In the genomic region with DNA sequence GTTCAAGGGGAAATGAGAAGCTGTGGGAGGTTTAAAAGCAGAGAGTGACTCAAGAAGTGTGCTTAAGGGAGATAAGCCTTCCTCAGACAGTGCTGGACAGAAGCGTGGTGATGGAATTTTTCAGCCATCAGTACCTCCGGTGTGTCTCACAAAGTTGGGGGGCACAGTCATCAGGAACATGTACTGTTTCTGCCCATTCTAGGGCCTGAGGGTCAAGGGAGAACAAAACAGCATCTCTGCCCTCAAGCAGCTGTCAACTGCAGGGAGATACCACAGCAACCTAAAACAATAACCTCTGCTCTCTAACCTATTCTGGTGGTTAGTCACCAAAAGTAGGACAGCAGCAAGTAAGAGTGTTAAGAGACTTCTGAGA, we compare ENCODE assay signal across 1 cellular context.
TF ChIP-seq lines count a peak whose summit lies in the region.

No MANE protein-coding gene starts in this region.

TF ChIP-seq in A549, 52 proteins besides CTCF, POLR2A, EP300 and RAD21 (continued from another document):
- TF ChIP-seq, protein P1, sequence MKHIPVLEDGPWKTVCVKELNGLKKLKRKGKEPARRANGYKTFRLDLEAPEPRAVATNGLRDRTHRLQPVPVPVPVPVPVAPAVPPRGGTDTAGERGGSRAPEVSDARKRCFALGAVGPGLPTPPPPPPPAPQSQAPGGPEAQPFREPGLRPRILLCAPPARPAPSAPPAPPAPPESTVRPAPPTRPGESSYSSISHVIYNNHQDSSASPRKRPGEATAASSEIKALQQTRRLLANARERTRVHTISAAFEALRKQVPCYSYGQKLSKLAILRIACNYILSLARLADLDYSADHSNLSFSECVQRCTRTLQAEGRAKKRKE (CRISPR knock-in tag; IDR thresholded peaks at IDR 0.05; ENCODE audit: low read depth): no peak
- TF ChIP-seq, protein P2, sequence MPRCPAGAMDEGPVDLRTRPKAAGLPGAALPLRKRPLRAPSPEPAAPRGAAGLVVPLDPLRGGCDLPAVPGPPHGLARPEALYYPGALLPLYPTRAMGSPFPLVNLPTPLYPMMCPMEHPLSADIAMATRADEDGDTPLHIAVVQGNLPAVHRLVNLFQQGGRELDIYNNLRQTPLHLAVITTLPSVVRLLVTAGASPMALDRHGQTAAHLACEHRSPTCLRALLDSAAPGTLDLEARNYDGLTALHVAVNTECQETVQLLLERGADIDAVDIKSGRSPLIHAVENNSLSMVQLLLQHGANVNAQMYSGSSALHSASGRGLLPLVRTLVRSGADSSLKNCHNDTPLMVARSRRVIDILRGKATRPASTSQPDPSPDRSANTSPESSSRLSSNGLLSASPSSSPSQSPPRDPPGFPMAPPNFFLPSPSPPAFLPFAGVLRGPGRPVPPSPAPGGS (IDR thresholded peaks at IDR 0.05): no peak
- no peak for TF ChIP-seq RARB (CRISPR knock-in tag; IDR thresholded peaks at IDR 0.05)
- no peak for TF ChIP-seq FOXS1 (CRISPR knock-in tag; IDR thresholded peaks at IDR 0.05)
- TF ChIP-seq NPAS2 (CRISPR knock-in tag; IDR thresholded peaks at IDR 0.05; ENCODE audit: borderline replicate concordance): no peak
- TF ChIP-seq PHF8 (IDR thresholded peaks at IDR 0.05; ENCODE audit: borderline replicate concordance, low read depth): no peak
- TF ChIP-seq HOXA7 (CRISPR knock-in tag; IDR thresholded peaks at IDR 0.05): no peak
